10 cellular contexts compared by ENCODE assay signal in genomic region chr1:90716552-90717355, GRCh38. TPM values are rescaled to one million over a fixed set of nuclear protein-coding genes. Genes with fewer than 3 reads are reported as not detected.
A peak's percentile ranks its signal among the peaks of the same experiment; 100 is the strongest.
DNase-seq lines count a peak whose midpoint lies in the region; ATAC-seq and TF ChIP-seq lines count a peak whose summit lies in the region.
"Had no signal": no experiment of that assay in that cellular context is flagged by ENCODE, and none has a peak within 500 bp of the region (broad histone marks: within the 10 kb centered on the region; RNA-seq: fewer than 3 reads in every experiment).

TSS of gene BARHL2 (minus strand) at chr1:90717302. CDS start at chr1:90717195, 107 bp downstream.

- no peak within 1 kb of the TSS for H2AFZ ChIP-seq in neural cell (ENCODE audit: low read depth, low read length)

- H3K4me3 Mint-ChIP-seq in CD14-positive monocyte: peak within 1 kb of the TSS; percentile 75 to 91

- no peaks in the 10 kb centered on the region for H3F3A ChIP-seq in neural cell (ENCODE audit: insufficient read depth, low read length, poor library complexity, severe bottlenecking)

- H3K36me3 Mint-ChIP-seq in CD14-positive monocyte: peaks cover 6 to 19% of the 10 kb centered on the region in 2 donors

- no peaks in the 10 kb centered on the region for H3K9me2 ChIP-seq in neural cell (ENCODE audit: insufficient read depth, low read length)

- no peak for TF ChIP-seq EP300 in neural cell (conservative IDR thresholded peaks at IDR 0.05; ENCODE audit: poor library complexity, severe bottlenecking)

- TF ChIP-seq RAD21 in neural cell (conservative IDR thresholded peaks at IDR 0.05): no peak

- H3K4me3 ChIP-seq in dorsolateral prefrontal cortex (peak within 1 kb of the TSS in 30 of 59 donors; percentile 7 to 53 (median 33)), neural cell (ENCODE audit: low read length) (peak within 1 kb of the TSS; percentile 56)
- H3K4me3 ChIP-seq: GM12878 had no signal

- no peaks in the 10 kb centered on the region for H3K9me3 ChIP-seq in neural cell (ENCODE audit: low read length)

- H3K36me3 ChIP-seq in neural cell (ENCODE audit: insufficient read depth, low read length): no peaks in the 10 kb centered on the region

- no peak for TF ChIP-seq CTCF in CD14-positive monocyte (IDR thresholded peaks at IDR 0.05)
- TF ChIP-seq CTCF in dorsolateral prefrontal cortex (IDR thresholded peaks at IDR 0.05 in 54 of 56, conservative IDR thresholded peaks at IDR 0.05 in 2 of 56; ENCODE audit: low read depth in 1 of 56, partially characterized antibody in 56 of 56): no peak
- no peak for TF ChIP-seq CTCF in neural cell (IDR thresholded peaks at IDR 0.05; ENCODE audit: poor library complexity, severe bottlenecking)

- no peaks in the 10 kb centered on the region for H3K79me2 ChIP-seq in neural cell (replicated peaks; ENCODE audit: insufficient read depth, low read length)

- no peak within 1 kb of the TSS for H3K4me2 ChIP-seq in neural cell (ENCODE audit: low read length)

- H3K27me3 ChIP-seq in dorsolateral prefrontal cortex: peaks cover 53 to 100% (median 95%) of the 10 kb centered on the region in 45 donors
- peaks cover 98% of the 10 kb centered on the region for H3K27me3 ChIP-seq in neural cell (ENCODE audit: insufficient read depth, low read depth, low read length)

- H4K20me1 ChIP-seq in neural cell (ENCODE audit: insufficient read depth): no peaks in the 10 kb centered on the region

- H3K9ac ChIP-seq in neural cell (ENCODE audit: low read length): no peak within 1 kb of the TSS

- peaks cover 4 to 57% (median 39%) of the 10 kb centered on the region in 7 donors for H3K9me3 Mint-ChIP-seq in CD14-positive monocyte

- intact Hi-C loops in CD14-positive monocyte (cut with micrococcal nuclease): no loop called here
- intact Hi-C loops in dorsolateral prefrontal cortex (cut with DNase I): no loop called here

- DNase-seq in CD14-positive monocyte (ENCODE audit: low spot score): no peak
- peak; percentile 53 for DNase-seq in HuH-7 (ENCODE audit: low spot score)
- no peak for DNase-seq in dorsolateral prefrontal cortex
- no peak for DNase-seq in NCI-H2171 treated with DMSO at 0.1 percent for 48 hours (lab: John Stamatoyannopoulos, UW)
- DNase-seq in COLO829 (ENCODE audit: low spot score): no peak
- DNase-seq in DMS79 (lab: John Stamatoyannopoulos, UW): no peak

- peaks cover 93 to 96% (median 95%) of the 10 kb centered on the region in 3 donors for H3K27me3 Mint-ChIP-seq in CD14-positive monocyte (ENCODE audit: low read depth in 3 of 3)

- H3K4me1 Mint-ChIP-seq in CD14-positive monocyte: peaks cover 27% of the 10 kb centered on the region

- peak within 1 kb of the TSS in 1 of 59 donors; percentile 90 for H3K27ac ChIP-seq in dorsolateral prefrontal cortex
- no peak within 1 kb of the TSS for H3K27ac ChIP-seq in neural cell (ENCODE audit: low read length)

- no peak within 1 kb of the TSS for H3K27ac Mint-ChIP-seq in CD14-positive monocyte

- no peak for ATAC-seq in HG03025 (IDR thresholded peaks at IDR 0.05; ENCODE audit: low FRiP score, unreplicated experiment)
- ATAC-seq: GM12878 had no signal

TF ChIP-seq in neural cell, 6 proteins besides CTCF, POLR2A, EP300 and RAD21:
- TF ChIP-seq POLR2AphosphoS5 (IDR thresholded peaks at IDR 0.05) (peak; percentile 50), MXI1 (conservative IDR thresholded peaks at IDR 0.05; ENCODE audit: poor library complexity, severe bottlenecking) (no peak), EZH2 (IDR thresholded peaks at IDR 0.05; ENCODE audit: borderline replicate concordance, insufficient read depth, low read length, poor library complexity, severe bottlenecking) (peak; percentile 95)

RNA-seq across cellular contexts. Expression of gene BARHL2, which starts in this region (rescaled TPM):
- not detected for polyA plus RNA-seq in CD14-positive monocyte
- under 1 TPM in 5 of 120 experiments, not detected in 115; 0.24 to 0.32 (median 0.28) TPM for total RNA-seq in dorsolateral prefrontal cortex
- not detected in 2 replicates for polyA plus RNA-seq in neural cell
- polyA minus RNA-seq in neural cell: 0.46 TPM in 1 of 2 replicates, not detected in the other
- total RNA-seq: GM12878; T-helper 1 cell treated with Interleukin-12 subunit alpha and Interleukin-12 subunit beta and Interleukin-4 antibody, amounts not matched to agents 30 ng/mL and 1 ng/mL, for 36 hours had no signal
- polyA plus RNA-seq: GM12878 had no signal
